Comparison of ENCODE assay signal across 1 cellular context in the genomic region with DNA sequence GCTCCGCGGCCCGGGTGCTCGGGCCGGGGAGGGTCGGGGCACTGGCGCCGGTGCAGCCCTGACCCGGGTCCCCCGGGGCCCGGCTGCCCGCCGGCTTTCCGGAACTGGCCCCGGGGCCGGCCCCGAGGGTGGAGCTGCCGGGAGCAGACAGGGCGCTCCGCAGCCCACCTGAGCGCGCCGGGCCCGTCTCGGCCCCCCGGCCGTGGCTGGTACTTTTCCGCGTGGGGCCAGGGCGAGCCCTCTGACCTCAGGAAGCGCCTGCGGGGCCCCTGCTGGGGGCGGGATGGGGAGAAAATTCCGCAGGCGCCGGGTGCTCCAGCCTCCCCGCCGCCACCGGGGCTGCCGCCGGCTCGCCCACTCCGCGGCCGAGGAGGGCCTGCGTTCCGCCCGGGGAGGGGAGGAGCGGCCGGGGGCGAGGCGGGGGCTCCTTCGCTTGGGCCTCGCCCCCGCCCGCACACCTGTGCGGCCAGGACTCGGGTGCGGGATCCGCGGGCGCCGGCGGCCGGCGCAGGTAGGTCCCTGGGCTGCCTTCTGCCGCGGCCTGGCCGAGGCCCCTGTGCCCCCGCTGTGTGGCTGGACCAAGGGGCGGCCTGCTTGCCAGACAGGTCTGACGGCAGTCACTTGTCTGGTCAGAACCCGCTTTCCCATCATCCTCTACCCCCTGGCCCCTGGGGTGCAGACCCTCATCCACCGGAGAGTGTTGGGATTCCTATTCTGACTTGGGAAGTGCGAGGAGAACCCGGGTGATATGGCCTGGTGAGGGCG.
TF ChIP-seq lines count a peak whose summit lies in the region.

No MANE protein-coding gene starts in this region.

TF ChIP-seq in SK-N-SH, 30 proteins besides CTCF, POLR2A, EP300 and RAD21 (continued from another document):
- TF ChIP-seq, protein P1, sequence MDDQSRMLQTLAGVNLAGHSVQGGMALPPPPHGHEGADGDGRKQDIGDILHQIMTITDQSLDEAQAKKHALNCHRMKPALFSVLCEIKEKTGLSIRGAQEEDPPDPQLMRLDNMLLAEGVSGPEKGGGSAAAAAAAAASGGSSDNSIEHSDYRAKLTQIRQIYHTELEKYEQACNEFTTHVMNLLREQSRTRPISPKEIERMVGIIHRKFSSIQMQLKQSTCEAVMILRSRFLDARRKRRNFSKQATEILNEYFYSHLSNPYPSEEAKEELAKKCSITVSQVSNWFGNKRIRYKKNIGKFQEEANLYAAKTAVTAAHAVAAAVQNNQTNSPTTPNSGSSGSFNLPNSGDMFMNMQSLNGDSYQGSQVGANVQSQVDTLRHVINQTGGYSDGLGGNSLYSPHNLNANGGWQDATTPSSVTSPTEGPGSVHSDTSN (IDR thresholded peaks at IDR 0.05) = no peak
- TF ChIP-seq, protein P2, sequence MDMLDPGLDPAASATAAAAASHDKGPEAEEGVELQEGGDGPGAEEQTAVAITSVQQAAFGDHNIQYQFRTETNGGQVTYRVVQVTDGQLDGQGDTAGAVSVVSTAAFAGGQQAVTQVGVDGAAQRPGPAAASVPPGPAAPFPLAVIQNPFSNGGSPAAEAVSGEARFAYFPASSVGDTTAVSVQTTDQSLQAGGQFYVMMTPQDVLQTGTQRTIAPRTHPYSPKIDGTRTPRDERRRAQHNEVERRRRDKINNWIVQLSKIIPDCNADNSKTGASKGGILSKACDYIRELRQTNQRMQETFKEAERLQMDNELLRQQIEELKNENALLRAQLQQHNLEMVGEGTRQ (IDR thresholded peaks at IDR 0.05; ENCODE audit: borderline replicate concordance, low read depth, low read length) = no peak
- TF ChIP-seq, protein P3, sequence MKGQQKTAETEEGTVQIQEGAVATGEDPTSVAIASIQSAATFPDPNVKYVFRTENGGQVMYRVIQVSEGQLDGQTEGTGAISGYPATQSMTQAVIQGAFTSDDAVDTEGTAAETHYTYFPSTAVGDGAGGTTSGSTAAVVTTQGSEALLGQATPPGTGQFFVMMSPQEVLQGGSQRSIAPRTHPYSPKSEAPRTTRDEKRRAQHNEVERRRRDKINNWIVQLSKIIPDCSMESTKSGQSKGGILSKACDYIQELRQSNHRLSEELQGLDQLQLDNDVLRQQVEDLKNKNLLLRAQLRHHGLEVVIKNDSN (IDR thresholded peaks at IDR 0.05; ENCODE audit: borderline replicate concordance, low read depth) = no peak
- TF ChIP-seq TEAD4 (IDR thresholded peaks at IDR 0.05; ENCODE audit: borderline replicate concordance, insufficient read depth) (no peak), NRF1 (IDR thresholded peaks at IDR 0.05; ENCODE audit: low read depth, low read length) (no peak), FOXJ3 (CRISPR knock-in tag; IDR thresholded peaks at IDR 0.05) (no peak)
TF ChIP-seq in SK-N-SH: peak in this region for 0.
